Comparison of ENCODE assay signal across 20 cellular contexts in the genomic region with DNA sequence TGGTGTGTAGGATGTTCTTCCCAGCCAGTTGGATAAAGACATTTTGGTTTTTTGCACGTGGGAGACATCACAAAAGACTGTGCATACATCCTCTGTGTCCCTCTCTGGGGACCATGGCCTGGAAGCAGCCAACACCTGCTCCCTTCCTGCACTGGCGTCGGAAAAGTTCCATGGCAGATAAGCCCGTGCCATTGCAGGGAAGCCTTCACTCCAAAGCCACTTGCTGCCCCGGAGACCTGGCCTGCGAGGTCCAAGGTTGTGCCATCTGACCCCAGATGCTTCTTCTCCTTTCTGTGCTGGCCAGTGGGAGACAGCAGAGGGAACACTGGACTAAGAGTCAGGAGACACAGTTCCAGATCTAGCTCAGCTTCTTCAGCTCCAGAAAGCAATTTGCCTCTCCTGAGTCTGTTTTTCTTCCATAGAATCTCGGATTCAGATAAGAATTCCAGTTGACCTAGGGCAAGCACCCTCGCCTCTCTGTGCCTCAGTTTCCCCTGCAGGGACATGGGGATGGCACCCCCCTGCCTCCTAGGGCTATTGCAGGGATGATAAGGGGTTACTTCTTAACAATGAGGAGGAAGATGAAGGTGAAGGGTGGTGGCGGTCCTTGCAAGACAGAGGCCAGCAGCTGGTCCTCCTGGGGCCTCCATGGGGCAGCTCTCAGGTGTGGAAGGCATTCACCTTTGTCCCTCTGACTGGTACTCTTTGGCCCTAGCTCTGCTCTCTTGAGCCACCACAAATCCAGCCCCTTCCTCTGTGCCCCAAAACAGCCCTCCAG.
"Had no signal": no experiment of that assay in that cellular context is flagged by ENCODE, and none has a peak within 500 bp of the region (broad histone marks: within the 10 kb centered on the region; RNA-seq: fewer than 3 reads in every experiment).

No MANE protein-coding gene starts in this region.

- H3K27me3 ChIP-seq: colonic mucosa, heart left ventricle, ovary, right atrium auricular region, sigmoid colon, testis, tibial nerve had no signal

- H3K27me3 Mint-ChIP-seq: naive thymus-derived CD8-positive, alpha-beta T cell; stimulated activated naive B cell treated with anti-CD40 and anti-IgM and Interleukin-4, amounts not matched to agents 10 μg/mL and 1 μg/mL and 100 μg/mL, for 72 hours; stimulated activated naive CD8-positive, alpha-beta T cell treated with anti-CD3 and anti-CD28 coated beads, Interleukin-15, amount 100 ng/mL, for 72 hours had no signal

- ATAC-seq: heart left ventricle; mucosa of descending colon; naive thymus-derived CD8-positive, alpha-beta T cell; stimulated activated naive B cell treated with anti-CD40 and anti-IgM and Interleukin-4, amounts not matched to agents 10 μg/mL and 1 μg/mL and 100 μg/mL, for 72 hours; stimulated activated naive CD8-positive, alpha-beta T cell treated with anti-CD3 and anti-CD28 coated beads, Interleukin-15, amount 100 ng/mL, for 72 hours had no signal

- H3K9me3 ChIP-seq: colonic mucosa, heart left ventricle, mucosa of descending colon, ovary, right atrium auricular region, sigmoid colon, testis, tibial nerve had no signal

- DNase-seq: colonic mucosa; dermis blood vessel endothelial cell; erythroblast; hippocampal formation; kidney glomerular epithelial cell; ovary; sigmoid colon; stimulated activated CD4-positive, alpha-beta T cell treated with anti-CD3 and anti-CD28 coated beads, Interleukin-2, amount 100 ng/mL, for 24 hours; stimulated activated CD4-positive, alpha-beta T cell treated with anti-CD3 and anti-CD28 coated beads, Interleukin-4, amount 100 ng/mL, for 4 hours; stimulated activated naive B cell treated with anti-CD40 and anti-IgM and Interleukin-4, amounts not matched to agents 10 μg/mL and 1 μg/mL and 100 μg/mL, for 72 hours; stimulated activated naive CD8-positive, alpha-beta T cell treated with anti-CD3 and anti-CD28 coated beads, Interleukin-15, amount 100 ng/mL, for 72 hours; testis had no signal

- H3K9me3 Mint-ChIP-seq: naive thymus-derived CD8-positive, alpha-beta T cell; neural crest cell; stimulated activated naive B cell treated with anti-CD40 and anti-IgM and Interleukin-4, amounts not matched to agents 10 μg/mL and 1 μg/mL and 100 μg/mL, for 72 hours; stimulated activated naive CD8-positive, alpha-beta T cell treated with anti-CD3 and anti-CD28 coated beads, Interleukin-15, amount 100 ng/mL, for 72 hours had no signal

- H3K27ac ChIP-seq: colonic mucosa, heart left ventricle, ovary, right atrium auricular region, sigmoid colon, testis, tibial nerve had no signal

- H3K36me3 ChIP-seq: colonic mucosa, heart left ventricle, ovary, right atrium auricular region, sigmoid colon, tibial nerve had no signal

- H3K4me3 Mint-ChIP-seq: naive thymus-derived CD8-positive, alpha-beta T cell; neural crest cell; stimulated activated naive B cell treated with anti-CD40 and anti-IgM and Interleukin-4, amounts not matched to agents 10 μg/mL and 1 μg/mL and 100 μg/mL, for 72 hours; stimulated activated naive CD8-positive, alpha-beta T cell treated with anti-CD3 and anti-CD28 coated beads, Interleukin-15, amount 100 ng/mL, for 72 hours had no signal

- H3K27ac Mint-ChIP-seq: stimulated activated naive B cell treated with anti-CD40 and anti-IgM and Interleukin-4, amounts not matched to agents 10 μg/mL and 1 μg/mL and 100 μg/mL, for 72 hours; stimulated activated naive CD8-positive, alpha-beta T cell treated with anti-CD3 and anti-CD28 coated beads, Interleukin-15, amount 100 ng/mL, for 72 hours had no signal

- FAIRE-seq: frontal cortex had no signal

- H3K4me3 ChIP-seq: colonic mucosa, heart left ventricle, mucosa of descending colon, ovary, right atrium auricular region, sigmoid colon, skin epidermis, testis, tibial nerve had no signal
